Comparison of ENCODE assay signal across 8 cellular contexts in the genomic region with DNA sequence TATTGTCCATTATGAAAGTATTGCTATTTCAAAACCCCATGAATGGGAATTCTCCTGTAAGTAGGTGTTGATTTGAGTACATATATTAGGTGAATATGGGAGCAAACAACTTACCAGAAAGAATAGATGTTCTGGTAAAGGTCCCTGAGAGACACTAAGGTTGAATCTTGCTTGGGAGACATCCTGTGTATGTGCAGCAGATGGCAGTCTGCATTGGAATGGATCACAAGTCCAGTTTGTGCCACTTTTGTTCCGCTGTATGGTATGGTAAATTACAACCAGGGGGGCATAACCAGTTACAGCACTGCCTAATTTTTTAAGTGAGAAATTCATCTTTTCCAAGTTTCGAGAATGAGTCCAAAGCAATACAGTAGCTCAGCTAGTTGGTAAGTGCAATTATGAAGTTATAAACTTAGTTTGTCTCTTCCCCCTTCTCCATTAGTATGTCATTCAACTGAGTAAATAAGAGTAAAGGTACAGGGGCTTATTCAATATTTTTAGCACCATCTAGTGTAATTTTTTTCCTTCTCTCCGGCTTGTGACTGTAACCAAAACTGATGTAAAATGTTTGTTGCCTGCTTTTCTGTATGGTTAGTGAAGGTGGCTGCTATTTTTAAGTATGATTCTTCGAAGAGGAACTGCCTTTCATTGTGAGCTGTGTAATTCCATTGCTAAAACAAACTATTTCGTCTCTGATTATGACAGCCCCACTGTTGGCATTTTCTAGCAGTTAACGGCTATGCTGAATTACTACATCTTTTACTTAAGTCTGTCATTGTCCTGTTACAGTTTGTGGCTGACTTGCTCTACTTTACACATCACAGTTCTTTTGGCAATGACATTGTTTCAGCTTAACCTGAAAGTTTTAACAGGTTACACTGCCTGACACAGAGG. TPM values are rescaled to one million over a fixed set of nuclear protein-coding genes. Genes with fewer than 3 reads are reported as not detected.
A peak's percentile ranks its signal among the peaks of the same experiment; 100 is the strongest.
DNase-seq lines count a peak whose midpoint lies in the region; TF ChIP-seq lines count a peak whose summit lies in the region.

No MANE protein-coding gene starts in this region.

- H3K27ac ChIP-seq in coronary artery: peak overlapping the region; percentile 16 to 39

- peak; percentile 8 for DNase-seq in activated naive CD4-positive, alpha-beta T cell treated with anti-CD3 and anti-CD28 coated beads for 36 hours
- no peak for DNase-seq in activated naive CD4-positive, alpha-beta T cell treated with Interleukin-2 at 50 U/mL for 16 hours
- DNase-seq in NCI-H460 (ENCODE audit: extremely low read depth, low read depth): peak; percentile 30
- no peak for DNase-seq in coronary artery (ENCODE audit: low spot score)
- DNase-seq in pons (ENCODE audit: low spot score): peak; percentile 68
- no peak for DNase-seq in GOT3 (lab: John Stamatoyannopoulos, UW)
- no peak for DNase-seq in NCI-H2081 treated with DMSO at 0.1 percent for 48 hours (lab: John Stamatoyannopoulos, UW)
- DNase-seq in activated T-helper 2 cell treated with anti-CD3 and anti-CD28 coated beads, Interferon-gamma antibody, Interleukin-2, Interleukin-4, amounts not matched to agents 10 μg/mL and 5 μg/mL and 100 μg/mL, durations not matched to agents 14 hours and 24 hours and 36 hours (ENCODE audit: low spot score): no peak

- peak overlapping the region; percentile 43 for H3K4me3 ChIP-seq in coronary artery

- CTCF ChIA-PET in activated naive CD4-positive, alpha-beta T cell treated with anti-CD3 and anti-CD28 coated beads for 36 hours (lab: Charles Lee): interaction anchor here (0.8 to 3.2 kb wide), 5 partner anchors 8 to 330 kb away, joined by 3 to 11 read pairs (median 4); no protein-coding TSS in a partner anchor

- no peak for TF ChIP-seq CTCF in coronary artery (IDR thresholded peaks at IDR 0.05)

- no peak overlapping the region for H3K4me3 Mint-ChIP-seq in activated naive CD4-positive, alpha-beta T cell treated with anti-CD3 and anti-CD28 coated beads for 36 hours
- H3K4me3 Mint-ChIP-seq in activated T-helper 2 cell treated with anti-CD3 and anti-CD28 coated beads, Interferon-gamma antibody, Interleukin-2, Interleukin-4, amounts not matched to agents 10 μg/mL and 5 μg/mL and 100 μg/mL, durations not matched to agents 14 hours and 24 hours and 36 hours (ENCODE audit: low read depth): no peak overlapping the region

- no peak overlapping the region for H3K27ac Mint-ChIP-seq in activated naive CD4-positive, alpha-beta T cell treated with anti-CD3 and anti-CD28 coated beads for 36 hours
- no peak overlapping the region for H3K27ac Mint-ChIP-seq in activated T-helper 2 cell treated with anti-CD3 and anti-CD28 coated beads, Interferon-gamma antibody, Interleukin-2, Interleukin-4, amounts not matched to agents 10 μg/mL and 5 μg/mL and 100 μg/mL, durations not matched to agents 14 hours and 24 hours and 36 hours

- peaks cover 32% of the 10 kb centered on the region for H3K4me1 Mint-ChIP-seq in activated naive CD4-positive, alpha-beta T cell treated with anti-CD3 and anti-CD28 coated beads for 36 hours (ENCODE audit: low read depth)
- H3K4me1 Mint-ChIP-seq in activated T-helper 2 cell treated with anti-CD3 and anti-CD28 coated beads, Interferon-gamma antibody, Interleukin-2, Interleukin-4, amounts not matched to agents 10 μg/mL and 5 μg/mL and 100 μg/mL, durations not matched to agents 14 hours and 24 hours and 36 hours (ENCODE audit: low read depth): peaks cover 27% of the 10 kb centered on the region

- H3K36me3 Mint-ChIP-seq in activated naive CD4-positive, alpha-beta T cell treated with anti-CD3 and anti-CD28 coated beads for 36 hours (ENCODE audit: low read depth): no peaks in the 10 kb centered on the region
- no peaks in the 10 kb centered on the region for H3K36me3 Mint-ChIP-seq in activated T-helper 2 cell treated with anti-CD3 and anti-CD28 coated beads, Interferon-gamma antibody, Interleukin-2, Interleukin-4, amounts not matched to agents 10 μg/mL and 5 μg/mL and 100 μg/mL, durations not matched to agents 14 hours and 24 hours and 36 hours (ENCODE audit: low read depth)

- no peaks in the 10 kb centered on the region for H3K9me3 Mint-ChIP-seq in activated naive CD4-positive, alpha-beta T cell treated with anti-CD3 and anti-CD28 coated beads for 36 hours
- H3K9me3 Mint-ChIP-seq in activated T-helper 2 cell treated with anti-CD3 and anti-CD28 coated beads, Interferon-gamma antibody, Interleukin-2, Interleukin-4, amounts not matched to agents 10 μg/mL and 5 μg/mL and 100 μg/mL, durations not matched to agents 14 hours and 24 hours and 36 hours: no peaks in the 10 kb centered on the region

- intact Hi-C loops in activated naive CD4-positive, alpha-beta T cell treated with anti-CD3 and anti-CD28 coated beads for 36 hours (cut with micrococcal nuclease): loop anchor here (1.0 to 10.0 kb wide), 2 partner anchors 140 to 470 kb away; a partner anchor contains a TSS
- intact Hi-C loops in activated T-helper 2 cell treated with anti-CD3 and anti-CD28 coated beads, Interferon-gamma antibody, Interleukin-2, Interleukin-4, amounts not matched to agents 10 μg/mL and 5 μg/mL and 100 μg/mL, durations not matched to agents 14 hours and 24 hours and 36 hours (cut with micrococcal nuclease): loop anchor here (5.0 to 10.0 kb wide), 2 partner anchors 140 to 332 kb away; no protein-coding TSS in a partner anchor

- H3K27me3 Mint-ChIP-seq in activated naive CD4-positive, alpha-beta T cell treated with anti-CD3 and anti-CD28 coated beads for 36 hours (ENCODE audit: low read depth): no peaks in the 10 kb centered on the region
- peaks cover 5% of the 10 kb centered on the region for H3K27me3 Mint-ChIP-seq in activated T-helper 2 cell treated with anti-CD3 and anti-CD28 coated beads, Interferon-gamma antibody, Interleukin-2, Interleukin-4, amounts not matched to agents 10 μg/mL and 5 μg/mL and 100 μg/mL, durations not matched to agents 14 hours and 24 hours and 36 hours (ENCODE audit: low read depth)

RNA-seq across cellular contexts. Expression of a gene that starts 2.8 kb away (rescaled TPM):
- 10 to 100 TPM; 23.6 to 25.6 TPM for total RNA-seq in activated naive CD4-positive, alpha-beta T cell treated with anti-CD3 and anti-CD28 coated beads for 36 hours
- total RNA-seq in NCI-H460 (2014; rRNA removed; shearing (Covaris generic)): 39.5 and 43.0 TPM in 2 replicates
- 57.7 and 71.7 TPM in 2 replicates for polyA plus RNA-seq in NCI-H460 (2014; cell fraction: nucleus; rRNA removed)
- 11.6 and 13.2 TPM in 2 replicates for total RNA-seq in activated T-helper 2 cell treated with anti-CD3 and anti-CD28 coated beads, Interferon-gamma antibody, Interleukin-2, Interleukin-4, amounts not matched to agents 10 μg/mL and 5 μg/mL and 100 μg/mL, durations not matched to agents 14 hours and 24 hours and 36 hours

Comparison
In these comparisons a context has a peak if more than half of its experiments do, and no peak if none do; other contexts are left out.
1. DNase-seq: peak in activated naive CD4-positive, alpha-beta T cell treated with anti-CD3 and anti-CD28 coated beads for 36 hours (single experiment), NCI-H460 (single experiment) and pons (single experiment); none in activated naive CD4-positive, alpha-beta T cell treated with Interleukin-2 at 50 U/mL for 16 hours (single experiment), coronary artery (single experiment), GOT3 (single experiment), NCI-H2081 treated with DMSO at 0.1 percent for 48 hours (single experiment) and activated T-helper 2 cell treated with anti-CD3 and anti-CD28 coated beads, Interferon-gamma antibody, Interleukin-2, Interleukin-4, amounts not matched to agents 10 μg/mL and 5 μg/mL and 100 μg/mL, durations not matched to agents 14 hours and 24 hours and 36 hours (single experiment).